1 cellular context compared by ENCODE assay signal in the genomic region with DNA sequence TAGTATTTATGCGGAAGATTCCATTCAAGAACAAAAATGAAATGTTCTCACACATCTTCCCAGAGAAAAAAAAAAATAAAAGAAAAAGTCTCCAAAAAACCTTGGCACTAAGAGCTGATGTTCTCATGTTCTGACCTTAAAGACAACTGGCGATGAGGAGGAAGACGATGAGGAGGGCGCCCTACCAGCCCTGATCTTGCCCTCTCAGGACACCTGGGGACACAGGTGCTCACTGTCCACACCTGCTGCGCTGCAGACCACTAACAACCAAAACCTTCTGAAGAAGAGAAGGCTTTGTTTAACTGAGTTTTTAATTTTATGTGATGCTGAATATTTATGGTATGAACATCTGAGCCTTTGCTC.
TF ChIP-seq lines count a peak whose summit lies in the region.

No MANE protein-coding gene starts in this region.

TF ChIP-seq in SK-N-SH treated with all-trans-retinoic acid at 6 μM for 48 hours, 23 proteins besides CTCF, POLR2A, EP300 and RAD21 (continued from another document):
- no peak for TF ChIP-seq ARNTL (CRISPR knock-in tag; IDR thresholded peaks at IDR 0.05; ENCODE audit: borderline replicate concordance, low read depth)
- TF ChIP-seq, protein P1, sequence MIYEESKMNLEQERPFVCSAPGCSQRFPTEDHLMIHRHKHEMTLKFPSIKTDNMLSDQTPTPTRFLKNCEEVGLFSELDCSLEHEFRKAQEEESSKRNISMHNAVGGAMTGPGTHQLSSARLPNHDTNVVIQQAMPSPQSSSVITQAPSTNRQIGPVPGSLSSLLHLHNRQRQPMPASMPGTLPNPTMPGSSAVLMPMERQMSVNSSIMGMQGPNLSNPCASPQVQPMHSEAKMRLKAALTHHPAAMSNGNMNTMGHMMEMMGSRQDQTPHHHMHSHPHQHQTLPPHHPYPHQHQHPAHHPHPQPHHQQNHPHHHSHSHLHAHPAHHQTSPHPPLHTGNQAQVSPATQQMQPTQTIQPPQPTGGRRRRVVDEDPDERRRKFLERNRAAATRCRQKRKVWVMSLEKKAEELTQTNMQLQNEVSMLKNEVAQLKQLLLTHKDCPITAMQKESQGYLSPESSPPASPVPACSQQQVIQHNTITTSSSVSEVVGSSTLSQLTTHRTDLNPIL (CRISPR knock-in tag; IDR thresholded peaks at IDR 0.05; ENCODE audit: low read depth), result no peak
- no peak for TF ChIP-seq CSDC2 (CRISPR knock-in tag; IDR thresholded peaks at IDR 0.05)
- TF ChIP-seq BACH2 (CRISPR knock-in tag; IDR thresholded peaks at IDR 0.05; ENCODE audit: borderline replicate concordance), result no peak
